8 cellular contexts compared by ENCODE assay signal in the genomic region with DNA sequence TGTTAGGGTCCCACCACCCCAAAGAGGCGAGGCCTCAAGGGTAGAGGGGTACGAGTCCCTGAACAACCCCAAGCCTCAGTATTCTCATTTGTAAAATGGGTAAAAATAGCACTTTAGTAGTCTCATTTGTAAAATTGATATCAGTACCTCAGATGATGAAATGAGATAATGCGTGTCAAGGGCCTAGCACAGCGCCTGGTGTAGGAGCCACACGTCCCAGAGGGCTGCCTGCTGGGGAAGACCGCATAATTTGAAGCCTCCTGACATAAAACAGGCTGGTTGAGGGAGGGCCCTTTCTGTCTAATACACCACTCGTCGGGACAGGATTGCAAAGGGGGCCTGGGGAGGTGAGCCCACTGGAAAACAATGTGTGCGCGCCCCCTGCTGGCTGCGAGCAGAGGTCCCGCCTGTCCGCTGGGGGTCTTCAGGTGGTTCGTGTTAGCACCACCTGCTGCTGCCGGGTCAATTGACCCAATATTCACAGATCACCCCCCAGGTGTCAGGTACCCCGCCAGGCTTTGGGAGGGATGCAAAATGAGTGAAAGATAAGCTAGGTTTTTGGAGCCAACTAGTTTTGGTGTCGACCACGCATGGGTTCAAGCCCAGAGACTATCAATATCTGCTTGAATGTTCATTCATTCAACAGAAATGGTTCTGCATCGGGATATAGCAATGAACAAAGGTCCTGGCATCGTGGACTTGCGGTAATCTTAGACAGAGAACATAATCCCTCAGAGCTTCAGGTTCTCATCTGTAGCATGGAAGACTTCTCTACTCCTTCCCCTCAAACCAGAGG. TPM values are rescaled to one million over a fixed set of nuclear protein-coding genes. Genes with fewer than 3 reads are reported as not detected.
DNase-seq lines count a peak whose midpoint lies in the region; ATAC-seq, FAIRE-seq and TF ChIP-seq lines count a peak whose summit lies in the region.

No MANE protein-coding gene starts in this region.

- FAIRE-seq in RCC 7860 (lab: Jason Lieb, UNC) = no peak

- no peak overlapping the region for H3K4me3 ChIP-seq in uterus

- DNase-seq in COLO668 (lab: John Stamatoyannopoulos, UW; ENCODE audit: unreplicated experiment) = peak; percentile 72
- DNase-seq in RCC 7860 (ENCODE audit: low spot score) = peak; percentile 37
- peak; percentile 91 for DNase-seq in activated effector memory CD4-positive, alpha-beta T cell treated with anti-CD3 and anti-CD28 coated beads, Interleukin-2, amount 50 U/mL, for 16 hours
- peak; percentile 84 for DNase-seq in germinal center (ENCODE audit: low spot score)
- peak; percentile 88 for DNase-seq in posterior vena cava (ENCODE audit: low spot score)
- DNase-seq in uterus = peak; percentile 77 to 78
- no peak for DNase-seq in NCI-H510A (lab: John Stamatoyannopoulos, UW)

- ATAC-seq in HG02642 (IDR thresholded peaks at IDR 0.05; ENCODE audit: poor library complexity, unreplicated experiment) = peak; percentile 67

- no peak for TF ChIP-seq POLR2A in uterus (IDR thresholded peaks at IDR 0.05)

- TF ChIP-seq CTCF in uterus (IDR thresholded peaks at IDR 0.05) = peak; percentile 90 to 97 (median 92)

- H3K27ac ChIP-seq in uterus = peak overlapping the region in 1 of 2 donors; percentile 3

- no peaks in the 10 kb centered on the region for H3K4me1 ChIP-seq in uterus

- H3K36me3 ChIP-seq in uterus = no peaks in the 10 kb centered on the region

- intact Hi-C loops in posterior vena cava (cut with DNase I) = loop anchor here in 1 of 2 donors (5.0 kb wide), 1 partner anchor 141 kb away; no protein-coding TSS in a partner anchor
- intact Hi-C loops in uterus (cut with DNase I; ENCODE audit: low total_unique reads) = no loop called here

- H3K9me3 ChIP-seq in uterus = peaks cover 0 to 4% of the 10 kb centered on the region in 2 donors

- no peaks in the 10 kb centered on the region for H3K27me3 ChIP-seq in uterus

RNA-seq across cellular contexts. Expression of a gene that starts 24.7 kb away (rescaled TPM):
- total RNA-seq in posterior vena cava (10 to 100 TPM; 35.7 to 43.3 TPM), uterus (10 to 100 TPM; 15.6 to 60.8 (median 36.6) TPM)

RNA-seq across cellular contexts. Expression of a gene that starts 44.8 kb away (rescaled TPM):
- total RNA-seq in posterior vena cava = 10 to 100 TPM; 28.8 to 32.4 TPM
- total RNA-seq in uterus = 10 to 100 TPM in 3 of 4 donors, 1 to 10 TPM in 1; 8.2 to 71.8 (median 28.1) TPM
